15 cellular contexts compared by ENCODE assay signal in the genomic region with DNA sequence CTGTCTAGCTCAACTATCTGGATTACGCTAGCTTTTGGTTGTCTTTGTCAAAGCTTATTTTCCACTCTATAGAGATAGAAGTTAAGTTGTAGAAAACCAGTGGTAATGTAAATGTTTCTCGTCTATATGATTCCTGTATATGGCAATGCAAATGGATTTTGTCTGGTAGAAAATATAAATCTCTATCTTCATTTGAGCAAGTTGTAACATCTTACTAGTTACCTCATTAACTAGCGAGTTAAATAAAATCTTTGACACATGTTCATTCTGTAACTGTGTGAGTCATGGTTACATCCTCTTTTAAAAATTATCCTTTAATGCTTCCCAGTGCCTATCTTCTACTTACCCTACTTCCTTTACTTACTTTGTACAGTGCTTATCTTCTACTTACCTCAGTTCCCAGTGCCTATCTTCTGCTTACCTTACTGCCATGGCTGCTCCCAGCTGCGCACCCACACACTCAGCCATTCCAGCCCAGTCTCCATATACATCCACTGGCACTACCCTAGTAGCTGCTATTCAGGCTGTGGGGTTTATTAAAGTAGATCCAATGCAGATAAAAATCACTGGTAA.
"Had no signal": no experiment of that assay in that cellular context is flagged by ENCODE, and none has a peak within 500 bp of the region (broad histone marks: within the 10 kb centered on the region; RNA-seq: fewer than 3 reads in every experiment).

No MANE protein-coding gene starts in this region.

- DNase-seq: colonic mucosa; dermis blood vessel endothelial cell; foreskin melanocyte; head of caudate nucleus; mammary epithelial cell; mucosa of descending colon; naive thymus-derived CD8-positive, alpha-beta T cell; small intestine; stimulated activated CD4-positive, alpha-beta T cell treated with anti-CD3 and anti-CD28 coated beads, Interleukin-12 subunit alpha, Interleukin-12 subunit beta, amount 100 ng/mL, for 4 hours; stimulated activated naive CD4-positive, alpha-beta T cell treated with Interleukin-2 at 50 U/mL for 16 hours; trophoblast cell had no signal

- ATAC-seq: left lobe of liver; mucosa of descending colon; naive thymus-derived CD8-positive, alpha-beta T cell had no signal

- FAIRE-seq: small intestine, urothelium cell line had no signal

- H3K36me3 ChIP-seq: colonic mucosa, right atrium auricular region had no signal

- H3K27me3 ChIP-seq: colonic mucosa, hepatocyte, right atrium auricular region had no signal

- H3K4me1 ChIP-seq: colonic mucosa, right atrium auricular region had no signal

- H3K27ac ChIP-seq: colonic mucosa, hepatocyte, right atrium auricular region had no signal

- H3K79me2 ChIP-seq: hepatocyte had no signal

- H3K9me3 ChIP-seq: colonic mucosa, mucosa of descending colon, right atrium auricular region had no signal

- H3K4me2 ChIP-seq: hepatocyte had no signal

- H3K4me3 ChIP-seq: colonic mucosa, hepatocyte, mucosa of descending colon, right atrium auricular region had no signal
